ENCODE assay signal across 1 cellular context in the genomic region with DNA sequence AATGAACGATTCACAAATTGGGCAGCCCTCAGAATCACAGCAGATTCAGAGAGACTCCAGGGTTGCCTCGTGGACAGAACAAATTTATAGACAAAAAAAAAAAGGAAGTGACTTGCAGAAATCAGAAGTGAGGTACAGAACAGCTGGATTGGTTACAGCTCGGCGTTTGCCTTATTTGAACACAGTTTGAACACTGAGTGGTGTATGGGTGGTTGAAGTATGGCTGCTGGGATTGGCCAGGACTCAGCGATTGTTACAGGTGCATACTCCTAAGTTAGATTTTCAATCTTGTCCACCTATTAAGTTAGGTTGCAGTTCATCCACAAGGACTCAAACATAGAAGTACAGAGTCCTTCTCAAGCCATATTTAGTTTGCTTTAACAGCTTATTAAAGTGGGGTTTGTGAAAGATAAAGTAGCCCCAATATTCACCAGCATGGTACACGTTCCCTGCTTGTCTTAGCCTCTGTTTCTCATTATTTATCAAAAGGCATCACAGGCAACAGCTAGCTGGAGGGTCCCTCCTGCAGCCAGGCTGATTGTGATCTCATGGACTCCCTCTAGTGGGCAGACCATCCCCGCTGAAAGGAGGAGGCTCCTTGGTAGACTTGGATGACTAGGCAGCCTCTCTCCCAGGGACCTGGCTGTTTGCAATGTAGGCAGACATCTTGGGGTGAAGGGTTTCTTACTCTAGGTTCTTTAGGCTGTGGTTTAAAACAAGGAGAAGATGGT.
TF ChIP-seq lines count a peak whose summit lies in the region.

No MANE protein-coding gene starts in this region.

TF ChIP-seq in HepG2, 621 proteins besides CTCF, POLR2A, EP300 and RAD21 (continued from another document and continues in another):
- TF ChIP-seq REST (IDR thresholded peaks at IDR 0.05; ENCODE audit: borderline replicate concordance in 1 of 2, low read depth in 1 of 2, low read length in 2 of 2) (no peak), ZNF121 (CRISPR knock-in tag; IDR thresholded peaks at IDR 0.05) (no peak), RNF2 (conservative IDR thresholded peaks at IDR 0.05; ENCODE audit: low read depth) (no peak), ETV5 (CRISPR knock-in tag; IDR thresholded peaks at IDR 0.05; ENCODE audit: borderline replicate concordance) (no peak), SMC3 (IDR thresholded peaks at IDR 0.05; ENCODE audit: low read length) (peak; percentile 89), MNT (IDR thresholded peaks at IDR 0.05) (no peak), GLMP (CRISPR knock-in tag; IDR thresholded peaks at IDR 0.05; ENCODE audit: borderline replicate concordance) (no peak), ZBED4 (CRISPR knock-in tag; IDR thresholded peaks at IDR 0.05; ENCODE audit: borderline replicate concordance) (no peak), ZFP36L1 (CRISPR knock-in tag; IDR thresholded peaks at IDR 0.05) (no peak), RARG (CRISPR knock-in tag; IDR thresholded peaks at IDR 0.05; ENCODE audit: low read depth) (no peak), ATAD3A (CRISPR knock-in tag; IDR thresholded peaks at IDR 0.05) (no peak), SRSF4 (IDR thresholded peaks at IDR 0.05; ENCODE audit: low read depth, low read length, poor library complexity, severe bottlenecking) (no peak), ZNF598 (CRISPR knock-in tag; IDR thresholded peaks at IDR 0.05; ENCODE audit: borderline replicate concordance) (no peak), HOXA3 (CRISPR knock-in tag; IDR thresholded peaks at IDR 0.05) (no peak), STAG1 (CRISPR knock-in tag; IDR thresholded peaks at IDR 0.05) (peak; percentile 82), ZFYVE20 (CRISPR knock-in tag; IDR thresholded peaks at IDR 0.05; ENCODE audit: borderline replicate concordance, low read depth) (no peak), BCLAF1 (IDR thresholded peaks at IDR 0.05) (no peak), JUND (CRISPR knock-in tag; IDR thresholded peaks at IDR 0.05) (no peak), ZBTB7A (CRISPR knock-in tag; IDR thresholded peaks at IDR 0.05) (no peak), NR2F1 (CRISPR knock-in tag; IDR thresholded peaks at IDR 0.05) (no peak), KDM1A (CRISPR knock-in tag; IDR thresholded peaks at IDR 0.05) (no peak), ZNF430 (CRISPR knock-in tag; IDR thresholded peaks at IDR 0.05) (no peak)
- TF ChIP-seq, protein P1, sequence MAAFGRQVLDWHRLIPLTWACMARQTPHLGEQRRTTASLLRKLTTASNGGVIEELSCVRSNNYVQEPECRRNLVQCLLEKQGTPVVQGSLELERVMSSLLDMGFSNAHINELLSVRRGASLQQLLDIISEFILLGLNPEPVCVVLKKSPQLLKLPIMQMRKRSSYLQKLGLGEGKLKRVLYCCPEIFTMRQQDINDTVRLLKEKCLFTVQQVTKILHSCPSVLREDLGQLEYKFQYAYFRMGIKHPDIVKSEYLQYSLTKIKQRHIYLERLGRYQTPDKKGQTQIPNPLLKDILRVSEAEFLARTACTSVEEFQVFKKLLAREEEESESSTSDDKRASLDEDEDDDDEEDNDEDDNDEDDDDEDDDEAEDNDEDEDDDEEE (CRISPR knock-in tag; IDR thresholded peaks at IDR 0.05) = no peak
- TF ChIP-seq, protein P2, sequence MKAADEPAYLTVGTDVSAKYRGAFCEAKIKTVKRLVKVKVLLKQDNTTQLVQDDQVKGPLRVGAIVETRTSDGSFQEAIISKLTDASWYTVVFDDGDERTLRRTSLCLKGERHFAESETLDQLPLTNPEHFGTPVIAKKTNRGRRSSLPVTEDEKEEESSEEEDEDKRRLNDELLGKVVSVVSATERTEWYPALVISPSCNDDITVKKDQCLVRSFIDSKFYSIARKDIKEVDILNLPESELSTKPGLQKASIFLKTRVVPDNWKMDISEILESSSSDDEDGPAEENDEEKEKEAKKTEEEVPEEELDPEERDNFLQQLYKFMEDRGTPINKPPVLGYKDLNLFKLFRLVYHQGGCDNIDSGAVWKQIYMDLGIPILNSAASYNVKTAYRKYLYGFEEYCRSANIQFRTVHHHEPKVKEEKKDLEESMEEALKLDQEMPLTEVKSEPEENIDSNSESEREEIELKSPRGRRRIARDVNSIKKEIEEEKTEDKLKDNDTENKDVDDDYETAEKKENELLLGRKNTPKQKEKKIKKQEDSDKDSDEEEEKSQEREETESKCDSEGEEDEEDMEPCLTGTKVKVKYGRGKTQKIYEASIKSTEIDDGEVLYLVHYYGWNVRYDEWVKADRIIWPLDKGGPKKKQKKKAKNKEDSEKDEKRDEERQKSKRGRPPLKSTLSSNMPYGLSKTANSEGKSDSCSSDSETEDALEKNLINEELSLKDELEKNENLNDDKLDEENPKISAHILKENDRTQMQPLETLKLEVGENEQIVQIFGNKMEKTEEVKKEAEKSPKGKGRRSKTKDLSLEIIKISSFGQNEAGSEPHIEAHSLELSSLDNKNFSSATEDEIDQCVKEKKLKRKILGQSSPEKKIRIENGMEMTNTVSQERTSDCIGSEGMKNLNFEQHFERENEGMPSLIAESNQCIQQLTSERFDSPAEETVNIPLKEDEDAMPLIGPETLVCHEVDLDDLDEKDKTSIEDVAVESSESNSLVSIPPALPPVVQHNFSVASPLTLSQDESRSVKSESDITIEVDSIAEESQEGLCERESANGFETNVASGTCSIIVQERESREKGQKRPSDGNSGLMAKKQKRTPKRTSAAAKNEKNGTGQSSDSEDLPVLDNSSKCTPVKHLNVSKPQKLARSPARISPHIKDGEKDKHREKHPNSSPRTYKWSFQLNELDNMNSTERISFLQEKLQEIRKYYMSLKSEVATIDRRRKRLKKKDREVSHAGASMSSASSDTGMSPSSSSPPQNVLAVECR (CRISPR knock-in tag; IDR thresholded peaks at IDR 0.05; ENCODE audit: borderline replicate concordance) = no peak
- TF ChIP-seq, protein P3, sequence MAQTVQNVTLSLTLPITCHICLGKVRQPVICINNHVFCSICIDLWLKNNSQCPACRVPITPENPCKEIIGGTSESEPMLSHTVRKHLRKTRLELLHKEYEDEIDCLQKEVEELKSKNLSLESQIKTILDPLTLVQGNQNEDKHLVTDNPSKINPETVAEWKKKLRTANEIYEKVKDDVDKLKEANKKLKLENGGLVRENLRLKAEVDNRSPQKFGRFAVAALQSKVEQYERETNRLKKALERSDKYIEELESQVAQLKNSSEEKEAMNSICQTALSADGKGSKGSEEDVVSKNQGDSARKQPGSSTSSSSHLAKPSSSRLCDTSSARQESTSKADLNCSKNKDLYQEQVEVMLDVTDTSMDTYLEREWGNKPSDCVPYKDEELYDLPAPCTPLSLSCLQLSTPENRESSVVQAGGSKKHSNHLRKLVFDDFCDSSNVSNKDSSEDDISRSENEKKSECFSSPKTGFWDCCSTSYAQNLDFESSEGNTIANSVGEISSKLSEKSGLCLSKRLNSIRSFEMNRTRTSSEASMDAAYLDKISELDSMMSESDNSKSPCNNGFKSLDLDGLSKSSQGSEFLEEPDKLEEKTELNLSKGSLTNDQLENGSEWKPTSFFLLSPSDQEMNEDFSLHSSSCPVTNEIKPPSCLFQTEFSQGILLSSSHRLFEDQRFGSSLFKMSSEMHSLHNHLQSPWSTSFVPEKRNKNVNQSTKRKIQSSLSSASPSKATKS (CRISPR knock-in tag; IDR thresholded peaks at IDR 0.05) = no peak
- TF ChIP-seq, protein P4, sequence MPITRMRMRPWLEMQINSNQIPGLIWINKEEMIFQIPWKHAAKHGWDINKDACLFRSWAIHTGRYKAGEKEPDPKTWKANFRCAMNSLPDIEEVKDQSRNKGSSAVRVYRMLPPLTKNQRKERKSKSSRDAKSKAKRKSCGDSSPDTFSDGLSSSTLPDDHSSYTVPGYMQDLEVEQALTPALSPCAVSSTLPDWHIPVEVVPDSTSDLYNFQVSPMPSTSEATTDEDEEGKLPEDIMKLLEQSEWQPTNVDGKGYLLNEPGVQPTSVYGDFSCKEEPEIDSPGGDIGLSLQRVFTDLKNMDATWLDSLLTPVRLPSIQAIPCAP (CRISPR knock-in tag; IDR thresholded peaks at IDR 0.05; ENCODE audit: low read depth) = no peak
